Comparison of ENCODE assay signal across 16 cellular contexts in the genomic region with DNA sequence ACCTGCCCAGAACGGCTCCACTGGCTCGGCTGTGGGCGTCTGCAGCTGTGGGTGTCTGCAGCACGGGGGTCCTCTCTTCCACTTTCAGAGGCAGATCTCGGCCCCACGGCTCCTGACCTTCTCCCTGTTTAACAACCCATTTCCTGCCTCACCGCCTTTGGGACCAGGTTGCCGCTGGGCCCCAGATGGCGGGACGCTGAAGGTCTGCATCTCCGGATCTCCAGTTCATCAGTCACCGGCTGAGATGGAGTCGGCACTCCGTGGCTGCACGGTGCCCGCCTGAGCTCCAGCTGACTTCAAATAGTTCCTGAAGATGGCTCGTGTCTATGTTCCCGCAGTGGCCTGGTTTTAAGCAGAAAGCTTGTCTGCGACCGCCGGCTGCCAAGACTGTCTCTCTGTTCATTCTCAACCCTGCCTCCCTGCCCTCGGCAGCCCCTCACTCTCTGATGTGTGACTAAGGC.
"Had no signal": no experiment of that assay in that cellular context is flagged by ENCODE, and none has a peak within 500 bp of the region (broad histone marks: within the 10 kb centered on the region; RNA-seq: fewer than 3 reads in every experiment).

No MANE protein-coding gene starts in this region.

- H3K4me1 ChIP-seq: gastrocnemius medialis, psoas muscle, sigmoid colon had no signal

- H3K4me1 Mint-ChIP-seq: natural killer cell had no signal

- H3K4me3 ChIP-seq: gastrocnemius medialis, psoas muscle, sigmoid colon, SK-N-MC, thoracic aorta had no signal

- H3K4me3 Mint-ChIP-seq: activated naive CD4-positive, alpha-beta T cell treated with anti-CD3 and anti-CD28 coated beads for 36 hours; natural killer cell; stimulated activated naive CD8-positive, alpha-beta T cell treated with anti-CD3 and anti-CD28 coated beads, Interleukin-15, Interleukin-2, amounts not matched to agents 100 ng/mL and 50 ng/mL, for 24 hours; T-helper 1 cell treated with Interleukin-12 subunit alpha and Interleukin-12 subunit beta and Interleukin-4 antibody, amounts not matched to agents 30 μg/mL and 1 μg/mL, for 36 hours had no signal

- ATAC-seq: activated CD4-positive, CD25-positive, alpha-beta regulatory T cell treated with anti-CD3 and anti-CD28 coated beads, Interleukin-2, amount 50 U/mL, for 24 hours; gastrocnemius medialis; natural killer cell; psoas muscle had no signal

- H3K27ac ChIP-seq: epithelial cell of prostate, gastrocnemius medialis, psoas muscle, sigmoid colon, SK-N-MC, thoracic aorta had no signal

- H3K9me3 ChIP-seq: gastrocnemius medialis, psoas muscle, sigmoid colon, thoracic aorta had no signal

- DNase-seq: activated naive CD4-positive, alpha-beta T cell treated with anti-CD3 and anti-CD28 coated beads for 36 hours; cortex of kidney; effector memory CD4-positive, alpha-beta T cell; gastrocnemius medialis; natural killer cell; nucleus accumbens; sigmoid colon; stimulated activated CD4-positive, alpha-beta T cell treated with anti-CD3 and anti-CD28 coated beads, Interleukin-2, amount 100 ng/mL, for 48 hours; stimulated activated CD8-positive, alpha-beta memory T cell treated with anti-CD3 and anti-CD28 coated beads, Interleukin-4, amount 100 ng/mL, for 48 hours had no signal

- H3K9me3 Mint-ChIP-seq: activated naive CD4-positive, alpha-beta T cell treated with anti-CD3 and anti-CD28 coated beads for 36 hours; natural killer cell; stimulated activated naive CD8-positive, alpha-beta T cell treated with anti-CD3 and anti-CD28 coated beads, Interleukin-15, Interleukin-2, amounts not matched to agents 100 ng/mL and 50 ng/mL, for 24 hours; T-helper 1 cell treated with Interleukin-12 subunit alpha and Interleukin-12 subunit beta and Interleukin-4 antibody, amounts not matched to agents 30 μg/mL and 1 μg/mL, for 36 hours had no signal

- H3K27ac Mint-ChIP-seq: activated naive CD4-positive, alpha-beta T cell treated with anti-CD3 and anti-CD28 coated beads for 36 hours; natural killer cell; stimulated activated naive CD8-positive, alpha-beta T cell treated with anti-CD3 and anti-CD28 coated beads, Interleukin-15, Interleukin-2, amounts not matched to agents 100 ng/mL and 50 ng/mL, for 24 hours; T-helper 1 cell treated with Interleukin-12 subunit alpha and Interleukin-12 subunit beta and Interleukin-4 antibody, amounts not matched to agents 30 μg/mL and 1 μg/mL, for 36 hours had no signal

- H3K36me3 Mint-ChIP-seq: natural killer cell had no signal
